In the genomic region with DNA sequence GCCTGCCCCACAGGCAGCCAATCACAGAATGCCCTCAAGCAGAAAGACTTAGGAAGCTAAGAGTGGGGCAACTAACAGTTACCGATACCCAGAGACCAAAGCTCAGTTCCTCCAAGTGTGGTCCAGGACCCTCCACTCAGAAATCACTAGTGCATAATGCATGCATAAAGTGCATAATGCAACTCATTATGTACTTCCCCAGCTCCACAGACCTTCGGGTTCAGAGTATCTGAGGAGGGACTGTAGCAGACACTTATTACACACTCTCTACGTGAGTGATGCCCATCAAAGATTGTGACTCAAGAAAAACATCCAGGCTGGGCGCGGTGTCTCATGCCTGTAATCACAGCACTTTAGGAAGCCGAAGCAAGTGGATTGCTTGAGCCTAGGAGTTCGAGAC, we compare ENCODE assay signal across 32 cellular contexts.
"Had no signal": no experiment of that assay in that cellular context is flagged by ENCODE, and none has a peak within 500 bp of the region (broad histone marks: within the 10 kb centered on the region; RNA-seq: fewer than 3 reads in every experiment).

No MANE protein-coding gene starts in this region.

- H3K27me3 Mint-ChIP-seq: activated CD4-positive, alpha-beta memory T cell treated with anti-CD3 and anti-CD28 coated beads for 36 hours; activated CD4-positive, alpha-beta T cell treated with anti-CD3 and anti-CD28 coated beads for 36 hours; activated CD4-positive, alpha-beta T cell treated with anti-CD3 and anti-CD28 coated beads, Interleukin-2, amount 10 ng/mL, durations not matched to agents 24 days and 14 days; activated CD8-positive, alpha-beta memory T cell treated with anti-CD3 and anti-CD28 coated beads, Interleukin-2, amount 10 ng/mL, durations not matched to agents 7 days and 5 days; activated naive CD4-positive, alpha-beta T cell treated with anti-CD3 and anti-CD28 coated beads, Interleukin-2, amount 10 ng/mL, durations not matched to agents 7 days and 5 days; activated naive CD8-positive, alpha-beta T cell treated with anti-CD3 and anti-CD28 coated beads, Interleukin-2, amount 10 ng/mL, durations not matched to agents 7 days and 5 days; central memory CD8-positive, alpha-beta T cell; T-helper 17 cell had no signal

- ATAC-seq: activated CD4-positive, alpha-beta T cell treated with anti-CD3 and anti-CD28 coated beads for 36 hours; activated CD8-positive, alpha-beta memory T cell treated with anti-CD3 and anti-CD28 coated beads, Interleukin-2, amount 10 ng/mL, durations not matched to agents 7 days and 5 days; activated CD8-positive, alpha-beta T cell treated with anti-CD3 and anti-CD28 coated beads, Interleukin-2, amount 10 ng/mL, durations not matched to agents 7 days and 5 days; activated naive CD4-positive, alpha-beta T cell treated with anti-CD3 and anti-CD28 coated beads, Interleukin-2, amount 50 U/mL, for 72 hours; activated T-cell treated with anti-CD3 and anti-CD28 coated beads, Interleukin-2, amount 50 U/mL, for 72 hours; esophagus mucosa; gastrocnemius medialis; heart left ventricle; T-helper 17 cell had no signal

- H3K27ac Mint-ChIP-seq: activated CD4-positive, alpha-beta memory T cell treated with anti-CD3 and anti-CD28 coated beads for 36 hours; activated CD8-positive, alpha-beta memory T cell treated with anti-CD3 and anti-CD28 coated beads, Interleukin-2, amount 10 ng/mL, durations not matched to agents 7 days and 5 days; activated naive CD4-positive, alpha-beta T cell treated with anti-CD3 and anti-CD28 coated beads, Interleukin-2, amount 10 ng/mL, durations not matched to agents 7 days and 5 days; activated naive CD4-positive, alpha-beta T cell treated with anti-CD3 and anti-CD28 coated beads, Interleukin-2, amount 50 U/mL, for 72 hours; activated T-cell treated with anti-CD3 and anti-CD28 coated beads, Interleukin-2, amount 50 U/mL, for 72 hours; endodermal cell; T-helper 2 cell treated with Interferon-gamma antibody and Interleukin-4, amounts not matched to agents 5 μg/mL and 100 μg/mL, for 36 hours had no signal

- H3K36me3 Mint-ChIP-seq: activated CD4-positive, alpha-beta memory T cell treated with anti-CD3 and anti-CD28 coated beads for 36 hours; activated CD8-positive, alpha-beta memory T cell treated with anti-CD3 and anti-CD28 coated beads, Interleukin-2, amount 10 ng/mL, durations not matched to agents 7 days and 5 days had no signal

- H3K9me3 Mint-ChIP-seq: activated CD4-positive, alpha-beta memory T cell treated with anti-CD3 and anti-CD28 coated beads for 36 hours; activated CD4-positive, alpha-beta T cell treated with anti-CD3 and anti-CD28 coated beads, Interleukin-2, amount 10 ng/mL, durations not matched to agents 24 days and 14 days; activated naive CD4-positive, alpha-beta T cell treated with anti-CD3 and anti-CD28 coated beads, Interleukin-2, amount 10 ng/mL, durations not matched to agents 7 days and 5 days; activated naive CD8-positive, alpha-beta T cell treated with anti-CD3 and anti-CD28 coated beads, Interleukin-2, amount 10 ng/mL, durations not matched to agents 7 days and 5 days; central memory CD8-positive, alpha-beta T cell; dendritic cell treated with granulocyte-macrophage colony-stimulating factor and Interleukin-4, amounts not matched to agents 40 ng/mL and 50 ng/mL, for 4 days; T-helper 2 cell treated with Interferon-gamma antibody and Interleukin-4, amounts not matched to agents 5 μg/mL and 100 μg/mL, for 36 hours had no signal

- H3K9me3 ChIP-seq: ascending aorta, gastrocnemius medialis, heart left ventricle had no signal

- H3K4me3 ChIP-seq: ascending aorta, coronary artery, dorsolateral prefrontal cortex, gastrocnemius medialis, heart left ventricle had no signal

- H3K36me3 ChIP-seq: ascending aorta, brain microvascular endothelial cell, gastrocnemius medialis, heart left ventricle had no signal

- FAIRE-seq: bronchial epithelial cell had no signal

- H3K27me3 ChIP-seq: ascending aorta, brain microvascular endothelial cell, gastrocnemius medialis had no signal

- H3K4me3 Mint-ChIP-seq: activated CD4-positive, alpha-beta memory T cell treated with anti-CD3 and anti-CD28 coated beads for 36 hours; activated CD4-positive, alpha-beta T cell treated with anti-CD3 and anti-CD28 coated beads for 36 hours; activated CD4-positive, alpha-beta T cell treated with anti-CD3 and anti-CD28 coated beads, Interleukin-2, amount 10 ng/mL, durations not matched to agents 24 days and 14 days; activated CD8-positive, alpha-beta memory T cell treated with anti-CD3 and anti-CD28 coated beads, Interleukin-2, amount 10 ng/mL, durations not matched to agents 7 days and 5 days; activated CD8-positive, alpha-beta T cell treated with anti-CD3 and anti-CD28 coated beads, Interleukin-2, amount 10 ng/mL, durations not matched to agents 7 days and 5 days; activated naive CD4-positive, alpha-beta T cell treated with anti-CD3 and anti-CD28 coated beads, Interleukin-2, amount 10 ng/mL, durations not matched to agents 7 days and 5 days; activated naive CD8-positive, alpha-beta T cell treated with anti-CD3 and anti-CD28 coated beads, Interleukin-2, amount 10 ng/mL, durations not matched to agents 7 days and 5 days; activated T-cell treated with anti-CD3 and anti-CD28 coated beads, Interleukin-2, amount 50 U/mL, for 72 hours; central memory CD8-positive, alpha-beta T cell; dendritic cell treated with granulocyte-macrophage colony-stimulating factor and Interleukin-4, amounts not matched to agents 40 ng/mL and 50 ng/mL, for 4 days; endodermal cell; T-helper 17 cell; T-helper 2 cell treated with Interferon-gamma antibody and Interleukin-4, amounts not matched to agents 5 μg/mL and 100 μg/mL, for 36 hours had no signal

- H3K27ac ChIP-seq: ascending aorta, brain microvascular endothelial cell, coronary artery, dorsolateral prefrontal cortex, gastrocnemius medialis, heart left ventricle had no signal

- DNase-seq: activated CD4-positive, alpha-beta memory T cell treated with anti-CD3 and anti-CD28 coated beads for 36 hours; activated CD4-positive, alpha-beta T cell treated with anti-CD3 and anti-CD28 coated beads for 36 hours; activated CD4-positive, alpha-beta T cell treated with anti-CD3 and anti-CD28 coated beads, Interleukin-2, amount 10 ng/mL, durations not matched to agents 24 days and 14 days; activated CD4-positive, CD25-positive, alpha-beta regulatory T cell; activated CD4-positive, CD25-positive, alpha-beta regulatory T cell treated with anti-CD3 and anti-CD28 coated beads, Interleukin-2, amount 50 U/mL, for 72 hours; activated CD8-positive, alpha-beta memory T cell treated with anti-CD3 and anti-CD28 coated beads, Interleukin-2, amount 10 ng/mL, durations not matched to agents 7 days and 5 days; activated CD8-positive, alpha-beta memory T cell treated with anti-CD3 and anti-CD28 coated beads, Interleukin-2, amount 50 U/mL, for 4 hours; activated CD8-positive, alpha-beta T cell treated with anti-CD3 and anti-CD28 coated beads, Interleukin-2, amount 10 ng/mL, durations not matched to agents 7 days and 5 days; activated gamma-delta T cell; activated naive CD4-positive, alpha-beta T cell; activated naive CD4-positive, alpha-beta T cell treated with anti-CD3 and anti-CD28 coated beads, Interleukin-2, amount 10 ng/mL, durations not matched to agents 7 days and 5 days; activated naive CD8-positive, alpha-beta T cell treated with anti-CD3 and anti-CD28 coated beads, Interleukin-2, amount 10 ng/mL, durations not matched to agents 7 days and 5 days; activated T-cell treated with anti-CD3 and anti-CD28 coated beads, Interleukin-2, amount 50 U/mL, for 1 hour; activated T-cell treated with anti-CD3 and anti-CD28 coated beads, Interleukin-2, amount 50 U/mL, for 72 hours; brain microvascular endothelial cell; dorsolateral prefrontal cortex; effector memory CD4-positive, alpha-beta T cell; endodermal cell; foreskin fibroblast; gastrocnemius medialis; glutamatergic neuron; heart left ventricle; T-helper 17 cell; T1000 had no signal
